In genomic region chrX:63581390-63581789, GRCh38 we compare ENCODE assay signal across 29 cellular contexts.
"Had no signal": no experiment of that assay in that cellular context is flagged by ENCODE, and none has a peak within 500 bp of the region (broad histone marks: within the 10 kb centered on the region; RNA-seq: fewer than 3 reads in every experiment).

No MANE protein-coding gene starts in this region.

- H3K9me3 ChIP-seq: adrenal gland, body of pancreas, colonic mucosa, ovary, prostate gland, stomach, thyroid gland, upper lobe of right lung had no signal

- H3K4me3 ChIP-seq: adrenal gland, body of pancreas, colonic mucosa, ovary, prostate gland, skin epidermis, stomach, thyroid gland, upper lobe of right lung had no signal

- H3K27ac ChIP-seq: adrenal gland, body of pancreas, colonic mucosa, ovary, prostate gland, skin epidermis, stomach, thyroid gland, upper lobe of right lung, VCaP had no signal

- H3K4me1 ChIP-seq: adrenal gland, body of pancreas, colonic mucosa, prostate gland, stomach, thyroid gland, upper lobe of right lung had no signal

- DNase-seq: activated CD4-positive, alpha-beta T cell treated with anti-CD3 and anti-CD28 coated beads for 48 hours; activated CD4-positive, alpha-beta T cell treated with anti-CD3 and anti-CD28 coated beads, Interleukin-2, amount 50 U/mL, for 48 hours; activated CD8-positive, alpha-beta memory T cell treated with anti-CD3 and anti-CD28 coated beads for 24 hours; activated effector memory CD4-positive, alpha-beta T cell treated with anti-CD3 and anti-CD28 coated beads, Interleukin-2, amount 50 U/mL, for 16 hours; activated naive CD4-positive, alpha-beta T cell treated with anti-CD3 and anti-CD28 coated beads for 36 hours; activated naive CD8-positive, alpha-beta T cell treated with anti-CD3 and anti-CD28 coated beads for 36 hours; adrenal gland; aorta; body of pancreas; cerebellar nuclear complex; colonic mucosa; effector CD8-positive, alpha-beta T cell; erythroblast; head of caudate nucleus; hippocampal formation; left cardiac atrium; left ventricle myocardium superior; naive B cell; nephron progenitor cell; ovary; retina; stimulated activated CD4-positive, alpha-beta T cell treated with anti-CD3 and anti-CD28 coated beads, Interleukin-2, amount 100 ng/mL, for 24 hours; stimulated activated naive B cell treated with anti-CD40 and anti-IgM and Interleukin-4, amounts not matched to agents 10 μg/mL and 1 μg/mL and 100 μg/mL, for 72 hours; stomach; thyroid gland; upper lobe of right lung had no signal

- H3K36me3 ChIP-seq: adrenal gland, colonic mucosa, ovary, prostate gland, stomach, thyroid gland, upper lobe of right lung had no signal

- H3K27me3 ChIP-seq: adrenal gland, body of pancreas, colonic mucosa, ovary, stomach, thyroid gland, upper lobe of right lung had no signal
